8 cellular contexts compared by ENCODE assay signal in genomic region chr12:40225337-40225983, GRCh38. TPM values are rescaled to one million over a fixed set of nuclear protein-coding genes. Genes with fewer than 3 reads are reported as not detected.
DNase-seq lines count a peak whose midpoint lies in the region; ATAC-seq and TF ChIP-seq lines count a peak whose summit lies in the region.

No MANE protein-coding gene starts in this region.

- no peak for DNase-seq in HAP-1 (ENCODE audit: low spot score in 2 of 2)
- DNase-seq in stimulated activated effector memory CD8-positive, alpha-beta T cell treated with anti-CD3 and anti-CD28 coated beads, Interleukin-12 subunit alpha, Interleukin-12 subunit beta, amount 100 ng/mL, for 72 hours (ENCODE audit: low spot score in 2 of 2) = no peak
- no peak for DNase-seq in omental fat pad (ENCODE audit: low spot score)
- DNase-seq in NCI-H1105 (lab: John Stamatoyannopoulos, UW) = no peak
- no peak for DNase-seq in amygdala (lab: John Stamatoyannopoulos, UW)

- H3K4me3 ChIP-seq in HAP-1 (peak overlapping the region; percentile 30), iPS-18c (ENCODE audit: insufficient read depth, low read depth, low read length) (peak overlapping the region; percentile 53)

- H3K9me3 Mint-ChIP-seq in stimulated activated effector memory CD8-positive, alpha-beta T cell treated with anti-CD3 and anti-CD28 coated beads, Interleukin-12 subunit alpha, Interleukin-12 subunit beta, amount 100 ng/mL, for 72 hours = no peaks in the 10 kb centered on the region

- no peaks in the 10 kb centered on the region for H3K36me3 ChIP-seq in HAP-1 (replicated peaks)

- H3K4me1 Mint-ChIP-seq in stimulated activated effector memory CD8-positive, alpha-beta T cell treated with anti-CD3 and anti-CD28 coated beads, Interleukin-12 subunit alpha, Interleukin-12 subunit beta, amount 100 ng/mL, for 72 hours = peaks cover 6% of the 10 kb centered on the region

- in situ Hi-C loops in HAP-1 (cut with MboI; ENCODE audit: low sequenced_read_pairs) = no loop called here

- H3K9me3 ChIP-seq in HAP-1 (no peaks in the 10 kb centered on the region), iPS-18c (ENCODE audit: control insufficient read depth, insufficient read depth, low read length) (peaks cover 2% of the 10 kb centered on the region)

- peaks cover 16% of the 10 kb centered on the region for H3K4me1 ChIP-seq in HAP-1

- H3K27me3 ChIP-seq in HAP-1 (ENCODE audit: low read depth) = no peaks in the 10 kb centered on the region

- TF ChIP-seq CTCF in omental fat pad (IDR thresholded peaks at IDR 0.05) = no peak

- no peaks in the 10 kb centered on the region for H3K36me3 Mint-ChIP-seq in stimulated activated effector memory CD8-positive, alpha-beta T cell treated with anti-CD3 and anti-CD28 coated beads, Interleukin-12 subunit alpha, Interleukin-12 subunit beta, amount 100 ng/mL, for 72 hours

- peak overlapping the region; percentile 42 for H3K4me3 Mint-ChIP-seq in stimulated activated effector memory CD8-positive, alpha-beta T cell treated with anti-CD3 and anti-CD28 coated beads, Interleukin-12 subunit alpha, Interleukin-12 subunit beta, amount 100 ng/mL, for 72 hours

- H3K27ac ChIP-seq in angular gyrus (ENCODE audit: low read depth, low read length) = peak overlapping the region; percentile 88

- H3K27ac Mint-ChIP-seq in stimulated activated effector memory CD8-positive, alpha-beta T cell treated with anti-CD3 and anti-CD28 coated beads, Interleukin-12 subunit alpha, Interleukin-12 subunit beta, amount 100 ng/mL, for 72 hours = no peak overlapping the region

- no peak for ATAC-seq in stimulated activated effector memory CD8-positive, alpha-beta T cell treated with anti-CD3 and anti-CD28 coated beads, Interleukin-12 subunit alpha, Interleukin-12 subunit beta, amount 100 ng/mL, for 72 hours
- ATAC-seq in omental fat pad (ENCODE audit: low FRiP score) (no peak), HG02938 (IDR thresholded peaks at IDR 0.05; ENCODE audit: unreplicated experiment) (no peak)

RNA-seq across cellular contexts. Expression of gene LRRK2, which starts 0.7 kb away (rescaled TPM):
- 10 to 100 TPM in 3 of 4 donors, 1 to 10 TPM in 1; 9.0 to 55.6 (median 15.4) TPM for total RNA-seq in omental fat pad
